ENCODE assay signal across 28 cellular contexts in the genomic region with DNA sequence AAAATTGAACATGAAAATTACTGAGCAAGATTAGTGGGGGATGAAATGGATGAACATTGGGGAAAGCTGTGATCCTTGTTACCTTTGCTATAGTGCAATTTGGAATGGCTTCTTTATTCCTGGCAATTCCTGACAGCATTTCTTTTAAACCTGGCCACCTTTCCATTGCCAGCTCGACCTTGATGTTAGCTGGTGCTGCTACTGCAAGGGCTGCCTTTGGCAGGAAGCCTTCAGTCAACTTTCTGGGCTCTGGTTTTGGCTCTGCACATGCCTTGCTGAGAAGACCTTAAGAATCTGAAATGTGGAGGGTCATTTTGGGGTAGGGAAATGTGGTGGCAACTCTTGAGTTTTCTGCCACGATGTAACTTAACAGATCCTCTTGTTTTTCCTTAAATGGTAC.
DNase-seq lines count a peak whose midpoint lies in the region; ATAC-seq, FAIRE-seq and TF ChIP-seq lines count a peak whose summit lies in the region.
"Had no signal": no experiment of that assay in that cellular context is flagged by ENCODE, and none has a peak within 500 bp of the region (broad histone marks: within the 10 kb centered on the region; RNA-seq: fewer than 3 reads in every experiment).

No MANE protein-coding gene starts in this region.

- no peak overlapping the region for H3K27ac ChIP-seq in HEK293 (ENCODE audit: extremely low read depth, low read depth, low read length)
- H3K27ac ChIP-seq in pancreas: peak overlapping the region in 3 of 4 donors; percentile 26 to 73 (median 58)
- H3K27ac ChIP-seq: 22Rv1, breast epithelium, coronary artery, foreskin keratinocyte, neural progenitor cell had no signal

- H3K4me1 ChIP-seq in HEK293 (ENCODE audit: control insufficient read depth, insufficient read depth, low read length): 0 out of 2 replicates have a peak, but pooled peaks cover 3% of the 10 kb centered on the region
- peaks cover 7 to 22% (median 16%) of the 10 kb centered on the region in 3 donors for H3K4me1 ChIP-seq in pancreas
- H3K4me1 ChIP-seq: Caco-2, foreskin keratinocyte had no signal

- H3K4me3 ChIP-seq in HEK293 (ENCODE audit: low read depth, low read length) (no peak overlapping the region), pancreas (no peak overlapping the region)
- H3K4me3 ChIP-seq: breast epithelium, coronary artery, neural progenitor cell had no signal

- no peaks in the 10 kb centered on the region for H3K27me3 ChIP-seq in pancreas
- H3K27me3 ChIP-seq: breast epithelium, foreskin keratinocyte, neural progenitor cell had no signal

- H3K36me3 ChIP-seq in HEK293 (ENCODE audit: control insufficient read depth in 2 of 2, insufficient read depth in 1 of 2, low read length in 2 of 2) (no peaks in the 10 kb centered on the region), pancreas (no peaks in the 10 kb centered on the region)
- H3K36me3 ChIP-seq: breast epithelium, neural progenitor cell had no signal

- H3K9me3 ChIP-seq in HEK293 (ENCODE audit: control insufficient read depth, insufficient read depth, low read depth, low read length) (no peaks in the 10 kb centered on the region), pancreas (no peaks in the 10 kb centered on the region)
- H3K9me3 ChIP-seq: breast epithelium, Caco-2 had no signal

- WGBS in pancreas, 2 donors: 2 to 14% methylated on average over 2 of the region's 2 CpGs

- CTCF ChIA-PET in HEK293 (lab: Yijun Ruan, JAX): interaction anchor here (0.7 kb wide), 1 partner anchor 50 kb away, joined by 3 read pairs; no protein-coding TSS in a partner anchor

- peak; percentile 66 to 84 (median 80) for ATAC-seq in pancreas
- no peak for ATAC-seq in GM21717 (IDR thresholded peaks at IDR 0.05; ENCODE audit: unreplicated experiment)
- ATAC-seq: esophagus mucosa, foreskin keratinocyte, HCT116, WTC11 had no signal

- no peak for FAIRE-seq in pancreas (lab: Jason Lieb, UNC)
- FAIRE-seq: GM12892 had no signal

- DNase-seq in DMS 273 (lab: John Stamatoyannopoulos, UW; ENCODE audit: unreplicated experiment): peak; percentile 14
- DNase-seq in DMS 273 treated with DMSO at 0.1 percent for 48 hours (lab: John Stamatoyannopoulos, UW): no peak
- peak; percentile 54 for DNase-seq in cerebellum (ENCODE audit: low spot score)
- peak in 4 of 6 donors; percentile 44 to 82 (median 60) for DNase-seq in pancreas
- DNase-seq in DMS79 (lab: John Stamatoyannopoulos, UW): no peak
- DNase-seq in NCI-H2196 treated with DMSO at 0.1 percent for 48 hours (lab: John Stamatoyannopoulos, UW; ENCODE audit: unreplicated experiment): no peak
- DNase-seq: activated CD4-positive, alpha-beta T cell treated with anti-CD3 and anti-CD28 coated beads, Interleukin-2, amount 50 U/mL, for 48 hours; activated CD8-positive, alpha-beta memory T cell treated with anti-CD3 and anti-CD28 coated beads, Interleukin-2, amount 50 U/mL, for 48 hours; activated effector memory CD4-positive, alpha-beta T cell treated with Interleukin-2 at 50 U/mL for 16 hours; AML-193; Caco-2; foreskin keratinocyte; NCI-H1105; NCI-H2029; NCI-H2227 treated with DMSO at 0.1 percent for 48 hours; NCI-H748 treated with DMSO at 0.1 percent for 48 hours; SHP77; T1000 had no signal

- TF ChIP-seq CTCF in HEK293 (tag by site-specific recombination; IDR thresholded peaks at IDR 0.05) (no peak), pancreas (IDR thresholded peaks at IDR 0.05) (no peak)

- POLR2A ChIA-PET in HEK293 (lab: Yijun Ruan, JAX): no interaction called here

- intact Hi-C loops in pancreas (cut with DNase I): no loop called here

TF ChIP-seq in HEK293, 187 proteins besides CTCF, POLR2A, EP300 and RAD21:
- 0 out of 2 replicates have a peak, but pooled peaks have one; percentile 12 for TF ChIP-seq ZBTB17 (tag by site-specific recombination; IDR thresholded peaks at IDR 0.05)
- TF ChIP-seq ZNF391 (tag by site-specific recombination; IDR thresholded peaks at IDR 0.05; ENCODE audit: borderline replicate concordance, low read depth): no peak

Comparison
In these comparisons a context has a peak if more than half of its experiments do, and no peak if none do; other contexts are left out.
1. DNase-seq: peak in DMS 273 (single experiment), cerebellum (single experiment) and pancreas (4 of 6); none in DMS 273 treated with DMSO at 0.1 percent for 48 hours (single experiment), DMS79 (single experiment) and NCI-H2196 treated with DMSO at 0.1 percent for 48 hours (single experiment).